Comparison of ENCODE assay signal across 23 cellular contexts in genomic region chr6:963456-963855, GRCh38.
A peak's percentile ranks its signal among the peaks of the same experiment; 100 is the strongest.
DNase-seq lines count a peak whose midpoint lies in the region; ATAC-seq and TF ChIP-seq lines count a peak whose summit lies in the region.
"Had no signal": no experiment of that assay in that cellular context is flagged by ENCODE, and none has a peak within 500 bp of the region (broad histone marks: within the 10 kb centered on the region; RNA-seq: fewer than 3 reads in every experiment).

No MANE protein-coding gene starts in this region.

- peaks cover 0 to 6% (median 0%) of the 10 kb centered on the region in 7 donors for H3K9me3 Mint-ChIP-seq in CD4-positive, CD25-positive, alpha-beta regulatory T cell
- H3K9me3 Mint-ChIP-seq in activated CD8-positive, alpha-beta T cell treated with anti-CD3 and anti-CD28 coated beads for 36 hours, result no peaks in the 10 kb centered on the region
- H3K9me3 Mint-ChIP-seq: CD4-positive, alpha-beta memory T cell; CD8-positive, alpha-beta memory T cell had no signal

- H3K27me3 Mint-ChIP-seq in CD4-positive, CD25-positive, alpha-beta regulatory T cell, result peaks cover 13% of the 10 kb centered on the region
- peaks cover 20% of the 10 kb centered on the region for H3K27me3 Mint-ChIP-seq in activated CD8-positive, alpha-beta T cell treated with anti-CD3 and anti-CD28 coated beads for 36 hours

- H3K4me3 ChIP-seq in CD4-positive, CD25-positive, alpha-beta regulatory T cell (ENCODE audit: low read depth, low read length), result no peak overlapping the region
- H3K4me3 ChIP-seq in smooth muscle cell, result no peak overlapping the region
- H3K4me3 ChIP-seq: A549; BLaER1 treated with 17β-estradiol and CSF1 and Interleukin-3, amounts not matched to agents 10 nM and 100 nM; GM12878 had no signal

- no peaks in the 10 kb centered on the region for H3K9me3 ChIP-seq in CD4-positive, CD25-positive, alpha-beta regulatory T cell (ENCODE audit: control insufficient read depth in 2 of 2, low read length in 2 of 2)
- no peaks in the 10 kb centered on the region for H3K9me3 ChIP-seq in smooth muscle cell (replicated peaks; ENCODE audit: low read depth)
- H3K9me3 ChIP-seq: A549; BLaER1 treated with 17β-estradiol and CSF1 and Interleukin-3, amounts not matched to agents 10 nM and 100 nM had no signal

- CTCF ChIA-PET in activated CD8-positive, alpha-beta T cell treated with anti-CD3 and anti-CD28 coated beads for 36 hours (lab: Charles Lee), result no interaction called here

- H3F3A ChIP-seq in smooth muscle cell (ENCODE audit: low read depth), result peaks cover 11% of the 10 kb centered on the region

- H3K36me3 Mint-ChIP-seq in CD4-positive, CD25-positive, alpha-beta regulatory T cell, result no peaks in the 10 kb centered on the region
- no peaks in the 10 kb centered on the region for H3K36me3 Mint-ChIP-seq in activated CD8-positive, alpha-beta T cell treated with anti-CD3 and anti-CD28 coated beads for 36 hours (ENCODE audit: low read depth)
- H3K36me3 Mint-ChIP-seq: CD4-positive, alpha-beta memory T cell; CD8-positive, alpha-beta memory T cell had no signal

- H3K4me2 ChIP-seq in smooth muscle cell, result no peak overlapping the region
- H3K4me2 ChIP-seq: A549; BLaER1 treated with 17β-estradiol and CSF1 and Interleukin-3, amounts not matched to agents 10 nM and 100 nM had no signal

- POLR2A ChIA-PET in activated CD8-positive, alpha-beta T cell treated with anti-CD3 and anti-CD28 coated beads for 36 hours (lab: Charles Lee), result no interaction called here

- H3K9ac ChIP-seq in smooth muscle cell (ENCODE audit: low read depth), result no peak overlapping the region
- H3K9ac ChIP-seq: BLaER1 treated with 17β-estradiol and CSF1 and Interleukin-3, amounts not matched to agents 10 nM and 100 nM had no signal

- peak overlapping the region in 2 of 3 donors; percentile 16 to 33 for H3K27ac Mint-ChIP-seq in CD4-positive, CD25-positive, alpha-beta regulatory T cell
- H3K27ac Mint-ChIP-seq in activated CD8-positive, alpha-beta T cell treated with anti-CD3 and anti-CD28 coated beads for 36 hours, result no peak overlapping the region
- H3K27ac Mint-ChIP-seq: B cell; CD4-positive, alpha-beta memory T cell; CD8-positive, alpha-beta memory T cell had no signal

- peaks cover 4% of the 10 kb centered on the region for H3K27me3 ChIP-seq in CD4-positive, CD25-positive, alpha-beta regulatory T cell (ENCODE audit: control insufficient read depth, insufficient read depth, low read length)
- no peaks in the 10 kb centered on the region for H3K27me3 ChIP-seq in smooth muscle cell (ENCODE audit: low read depth)
- H3K27me3 ChIP-seq: BLaER1 treated with 17β-estradiol and CSF1 and Interleukin-3, amounts not matched to agents 10 nM and 100 nM had no signal

- no peak for ATAC-seq in CD4-positive, CD25-positive, alpha-beta regulatory T cell (ENCODE audit: low read depth in 2 of 2)
- ATAC-seq in activated CD8-positive, alpha-beta T cell treated with anti-CD3 and anti-CD28 coated beads for 36 hours, result no peak
- ATAC-seq: A549, GM12878 had no signal

- no peaks in the 10 kb centered on the region for H4K20me1 ChIP-seq in smooth muscle cell (ENCODE audit: low read depth)
- H4K20me1 ChIP-seq: BLaER1 treated with 17β-estradiol and CSF1 and Interleukin-3, amounts not matched to agents 10 nM and 100 nM had no signal

- no peak overlapping the region for H3K27ac ChIP-seq in CD4-positive, CD25-positive, alpha-beta regulatory T cell (ENCODE audit: insufficient read depth, low read length, poor library complexity, severe bottlenecking)
- no peak overlapping the region for H3K27ac ChIP-seq in smooth muscle cell (ENCODE audit: low read depth)
- H3K27ac ChIP-seq: 22Rv1; A549; BLaER1 treated with 17β-estradiol and CSF1 and Interleukin-3, amounts not matched to agents 10 nM and 100 nM; C4-2B had no signal

- 65% methylated on average over 9 of the region's 9 CpGs for WGBS in smooth muscle cell (ENCODE audit: low lambda C conversion rate)

- H3K4me1 ChIP-seq in CD4-positive, CD25-positive, alpha-beta regulatory T cell (ENCODE audit: control insufficient read depth, insufficient read depth, low read length, poor library complexity, severe bottlenecking), result no peaks in the 10 kb centered on the region
- H3K4me1 ChIP-seq in smooth muscle cell (ENCODE audit: low read depth), result peaks cover 13% of the 10 kb centered on the region
- H3K4me1 ChIP-seq: A549; BLaER1 treated with 17β-estradiol and CSF1 and Interleukin-3, amounts not matched to agents 10 nM and 100 nM had no signal

- H3K4me3 Mint-ChIP-seq in CD4-positive, CD25-positive, alpha-beta regulatory T cell, result no peak overlapping the region
- H3K4me3 Mint-ChIP-seq in activated CD8-positive, alpha-beta T cell treated with anti-CD3 and anti-CD28 coated beads for 36 hours, result no peak overlapping the region
- H3K4me3 Mint-ChIP-seq: B cell; CD4-positive, alpha-beta memory T cell; CD8-positive, alpha-beta memory T cell had no signal

- H3K79me2 ChIP-seq in smooth muscle cell (ENCODE audit: low read depth), result no peaks in the 10 kb centered on the region

- intact Hi-C loops in activated CD8-positive, alpha-beta T cell treated with anti-CD3 and anti-CD28 coated beads for 36 hours (cut with micrococcal nuclease), result no loop called here

- peak overlapping the region; percentile 45 for H2AFZ ChIP-seq in smooth muscle cell (ENCODE audit: low read depth)

- no peaks in the 10 kb centered on the region for H3K36me3 ChIP-seq in CD4-positive, CD25-positive, alpha-beta regulatory T cell (ENCODE audit: control insufficient read depth, insufficient read depth, low read length)
- H3K36me3 ChIP-seq in smooth muscle cell (ENCODE audit: low read depth), result no peaks in the 10 kb centered on the region
- H3K36me3 ChIP-seq: BLaER1 treated with 17β-estradiol and CSF1 and Interleukin-3, amounts not matched to agents 10 nM and 100 nM had no signal

- DNase-seq in CD4-positive, CD25-positive, alpha-beta regulatory T cell, result no peak
- DNase-seq in NCI-H460 (ENCODE audit: extremely low read depth, low read depth), result peak; percentile 86
- DNase-seq in smooth muscle cell (lab: John Stamatoyannopoulos, UW; ENCODE audit: unreplicated experiment), result no peak
- DNase-seq in T-helper 9 cell, result no peak
- DNase-seq in activated CD8-positive, alpha-beta T cell treated with anti-CD3 and anti-CD28 coated beads for 36 hours, result no peak
- no peak for DNase-seq in NK-92 treated with Interleukin-12 subunit alpha and Interleukin-12 subunit beta, amount 100 ng/mL, for 24 hours (lab: John Stamatoyannopoulos, UW)
- DNase-seq: AML-193; CD4-positive, alpha-beta memory T cell; CD8-positive, alpha-beta memory T cell; COR-L47; DMS 273 treated with DMSO at 0.1 percent for 48 hours; DMS153; DMS53; DMS79; DND-41; EL; GDM1 had no signal

- H3K4me1 Mint-ChIP-seq in CD4-positive, CD25-positive, alpha-beta regulatory T cell, result no peaks in the 10 kb centered on the region
- H3K4me1 Mint-ChIP-seq in activated CD8-positive, alpha-beta T cell treated with anti-CD3 and anti-CD28 coated beads for 36 hours (ENCODE audit: low read depth), result no peaks in the 10 kb centered on the region
- H3K4me1 Mint-ChIP-seq: B cell; CD4-positive, alpha-beta memory T cell; CD8-positive, alpha-beta memory T cell had no signal

- TF ChIP-seq CTCF in smooth muscle cell (IDR thresholded peaks at IDR 0.05; ENCODE audit: borderline replicate concordance, insufficient read depth, poor library complexity, severe bottlenecking), result no peak
- no peak for TF ChIP-seq CTCF in activated CD8-positive, alpha-beta T cell treated with anti-CD3 and anti-CD28 coated beads for 36 hours (IDR thresholded peaks at IDR 0.05)
